Comparison of ENCODE assay signal across 19 cellular contexts in genomic region chr1:31691951-31692350, GRCh38. TPM values are rescaled to one million over a fixed set of nuclear protein-coding genes. Genes with fewer than 3 reads are reported as not detected.
DNase-seq lines count a peak whose midpoint lies in the region; ATAC-seq, FAIRE-seq and TF ChIP-seq lines count a peak whose summit lies in the region.
"Had no signal": no experiment of that assay in that cellular context is flagged by ENCODE, and none has a peak within 500 bp of the region (broad histone marks: within the 10 kb centered on the region; RNA-seq: fewer than 3 reads in every experiment).

No MANE protein-coding gene starts in this region.

- no peak for TF ChIP-seq EP300 in HepG2 (IDR thresholded peaks at IDR 0.05; ENCODE audit: low read depth in 2 of 2, low read length in 2 of 2)
- no peak for TF ChIP-seq EP300 in HepG2 (CRISPR knock-in tag; IDR thresholded peaks at IDR 0.05; ENCODE audit: borderline replicate concordance)

- H3K4me1 Mint-ChIP-seq in chondrocyte (ENCODE audit: low read depth) (peaks cover 59% of the 10 kb centered on the region), mesothelial cell of epicardium (peaks cover 14% of the 10 kb centered on the region)
- H3K4me1 Mint-ChIP-seq: CD8-positive, alpha-beta memory T cell had no signal

- DNase-seq in HepG2 (ENCODE audit: low spot score) (no peak), right lobe of liver (no peak), chondrocyte (ENCODE audit: low spot score) (no peak), mesothelial cell of epicardium (ENCODE audit: low spot score in 2 of 2, unreplicated experiment in 2 of 2) (no peak), GM12892 (ENCODE audit: insufficient read length) (no peak)
- no peak for DNase-seq in activated CD8-positive, alpha-beta memory T cell treated with anti-CD3 and anti-CD28 coated beads, Interleukin-2, amount 50 U/mL, for 4 hours
- DNase-seq: CD8-positive, alpha-beta memory T cell; DMS79 treated with DMSO at 0.1 percent for 48 hours; GM23248; NCI-H187; NCI-H226; NCI-H526; SIG-M5 had no signal

- no peak; the same call in 2 of the 3 replicates for ATAC-seq in HepG2
- no peak for ATAC-seq in right lobe of liver
- ATAC-seq in HG02571 (IDR thresholded peaks at IDR 0.05; ENCODE audit: unreplicated experiment) = no peak
- no peak for ATAC-seq in HG02759 (IDR thresholded peaks at IDR 0.05; ENCODE audit: unreplicated experiment)
- ATAC-seq: HCT116 had no signal

- no peak for FAIRE-seq in HepG2 (lab: Jason Lieb, UNC)
- FAIRE-seq in GM12892 (lab: Jason Lieb, UNC) = no peak
- FAIRE-seq: G401.6, GM18507 had no signal

- H3K27me3 Mint-ChIP-seq in chondrocyte (ENCODE audit: low read depth) = no peaks in the 10 kb centered on the region
- no peaks in the 10 kb centered on the region for H3K27me3 Mint-ChIP-seq in mesothelial cell of epicardium (ENCODE audit: low read depth)

- no peak overlapping the region for H3K9ac ChIP-seq in HepG2 (ENCODE audit: insufficient read depth, low read depth, low read length)
- H3K9ac ChIP-seq: BLaER1 treated with 17β-estradiol and CSF1 and Interleukin-3, amounts not matched to agents 10 nM and 100 nM; GM23248 had no signal

- peak overlapping the region; percentile 45 for H3K27ac Mint-ChIP-seq in chondrocyte (ENCODE audit: unreplicated experiment)
- H3K27ac Mint-ChIP-seq in mesothelial cell of epicardium = peak overlapping the region; percentile 47

- in situ Hi-C loops in HepG2 (cut with HindIII; ENCODE audit: extremely low pct_ligation_motif_present, low pct_unique_long_range_greater_than_20kb) = no loop called here

- peaks cover 25% of the 10 kb centered on the region for H3K36me3 Mint-ChIP-seq in chondrocyte (ENCODE audit: low read depth)
- H3K36me3 Mint-ChIP-seq in mesothelial cell of epicardium = peaks cover 14% of the 10 kb centered on the region
- H3K36me3 Mint-ChIP-seq: CD8-positive, alpha-beta memory T cell had no signal

- H3K79me2 ChIP-seq in HepG2 (ENCODE audit: insufficient read depth, low read length) = no peaks in the 10 kb centered on the region

- H3K27me3 ChIP-seq in HepG2 (ENCODE audit: control insufficient read depth in 1 of 2, insufficient read depth in 2 of 2, low read length in 2 of 2) (no peaks in the 10 kb centered on the region), right lobe of liver (no peaks in the 10 kb centered on the region)
- H3K27me3 ChIP-seq: BLaER1 treated with 17β-estradiol and CSF1 and Interleukin-3, amounts not matched to agents 10 nM and 100 nM had no signal

- H3K4me3 Mint-ChIP-seq in chondrocyte (ENCODE audit: unreplicated experiment) (no peak overlapping the region), mesothelial cell of epicardium (no peak overlapping the region)
- H3K4me3 Mint-ChIP-seq: CD8-positive, alpha-beta memory T cell had no signal

- H3K9me3 ChIP-seq in HepG2 (ENCODE audit: low read length) (no peaks in the 10 kb centered on the region), right lobe of liver (no peaks in the 10 kb centered on the region)
- H3K9me3 ChIP-seq: BLaER1 treated with 17β-estradiol and CSF1 and Interleukin-3, amounts not matched to agents 10 nM and 100 nM had no signal

- H3K9me3 Mint-ChIP-seq in chondrocyte (ENCODE audit: low read depth) (no peaks in the 10 kb centered on the region), mesothelial cell of epicardium (no peaks in the 10 kb centered on the region)
- H3K9me3 Mint-ChIP-seq: CD8-positive, alpha-beta memory T cell had no signal

- no peaks in the 10 kb centered on the region for H4K20me1 ChIP-seq in HepG2 (ENCODE audit: insufficient read depth, low read length)
- H4K20me1 ChIP-seq: BLaER1 treated with 17β-estradiol and CSF1 and Interleukin-3, amounts not matched to agents 10 nM and 100 nM had no signal

- POLR2A ChIA-PET in HepG2 (lab: Yijun Ruan, JAX) = interaction anchor here (2.6 kb wide), 1 partner anchor 13 kb away, joined by 9 read pairs; the partner anchor contains the start of gene COL16A1

- BruUV-seq in HepG2 (replicated peaks; lab: Mats Ljungman, UMichigan) = no TSS peak

- peak; percentile 23; the same call in 1 of the 2 replicates for TF ChIP-seq CTCF in HepG2 (CRISPR knock-in tag; IDR thresholded peaks at IDR 0.05)
- TF ChIP-seq CTCF in right lobe of liver (IDR thresholded peaks at IDR 0.05) = no peak
- TF ChIP-seq CTCF in chondrocyte (IDR thresholded peaks at IDR 0.05) = peak; percentile 30
- no peak for TF ChIP-seq CTCF in mesothelial cell of epicardium (IDR thresholded peaks at IDR 0.05; ENCODE audit: unreplicated experiment)

- WGBS in HepG2 (ENCODE audit: low lambda C conversion rate) = 92% methylated on average over 10 of the region's 11 CpGs
- no CpG with 5 or more reads among the region's 11 CpGs for WGBS in right lobe of liver (ENCODE audit: insufficient coverage, low coverage, low lambda C conversion rate, missing lambda C conversion rate)

- no peak overlapping the region for H3K4me2 ChIP-seq in HepG2 (ENCODE audit: low read depth, low read length)
- H3K4me2 ChIP-seq: BLaER1 treated with 17β-estradiol and CSF1 and Interleukin-3, amounts not matched to agents 10 nM and 100 nM had no signal

- H3K4me3 ChIP-seq in HepG2 (replicated peaks in 1 of 3; ENCODE audit: insufficient read depth in 1 of 3, low read depth in 2 of 3, low read length in 3 of 3) (no peak overlapping the region), right lobe of liver (no peak overlapping the region)
- H3K4me3 ChIP-seq: BLaER1 treated with 17β-estradiol and CSF1 and Interleukin-3, amounts not matched to agents 10 nM and 100 nM; GM23248 had no signal

- TF ChIP-seq POLR2A in HepG2 (IDR thresholded peaks at IDR 0.05; ENCODE audit: insufficient read depth in 1 of 2, low read depth in 2 of 2, low read length in 2 of 2) (no peak), right lobe of liver (IDR thresholded peaks at IDR 0.05) (no peak), GM12892 (IDR thresholded peaks at IDR 0.05; ENCODE audit: low read depth, low read length) (no peak)

- H3K27ac ChIP-seq in HepG2 (ENCODE audit: extremely low read length, insufficient read depth, low read length) (no peak overlapping the region), right lobe of liver (no peak overlapping the region)
- H3K27ac ChIP-seq: BLaER1 treated with 17β-estradiol and CSF1 and Interleukin-3, amounts not matched to agents 10 nM and 100 nM; GM23248 had no signal

- H3K4me1 ChIP-seq in HepG2 (ENCODE audit: insufficient read depth, low read length) = no peaks in the 10 kb centered on the region
- no peaks in the 10 kb centered on the region for H3K4me1 ChIP-seq in right lobe of liver

- H3K36me3 ChIP-seq in HepG2 (replicated peaks in 1 of 2; ENCODE audit: control insufficient read depth in 1 of 2, insufficient read depth in 2 of 2, low read length in 2 of 2) (no peaks in the 10 kb centered on the region; a peak in 1 of 5 replicates), right lobe of liver (no peaks in the 10 kb centered on the region)
- H3K36me3 ChIP-seq: BLaER1 treated with 17β-estradiol and CSF1 and Interleukin-3, amounts not matched to agents 10 nM and 100 nM had no signal

- intact Hi-C loops in HepG2 (cut with micrococcal nuclease; ENCODE audit: unreplicated experiment) (no loop called here), right lobe of liver (cut with DNase I) (no loop called here)

- TF ChIP-seq RAD21 in HepG2 (CRISPR knock-in tag; IDR thresholded peaks at IDR 0.05) = no peak

- H2AFZ ChIP-seq in HepG2 (ENCODE audit: low read length) = no peak overlapping the region
- H2AFZ ChIP-seq: GM23248 had no signal

- CTCF ChIA-PET in HepG2 (lab: Yijun Ruan, JAX; ENCODE audit: low intra/inter-chr PET ratio, low total read pairs) = no interaction called here

RNA-seq across cellular contexts. Expression of gene COL16A1, which starts 11.9 kb away (rescaled TPM):
- 2.0 and 12.2 TPM in 2 replicates for total RNA-seq in HepG2 (2016; rRNA removed; fragmentation: Illumina TruSeq; extraction: Trizol)
- 0.61 and 0.62 TPM in 2 replicates for total RNA-seq in HepG2 (2016; cell fraction: cytosol; rRNA removed; fragmentation: Illumina TruSeq; extraction: Trizol; ENCODE audit: low read depth)
- 2.0 and 13.0 TPM in 2 replicates for total RNA-seq in HepG2 (2016; cell fraction: insoluble cytoplasmic fraction; rRNA removed; fragmentation: Illumina TruSeq; extraction: Trizol)
- total RNA-seq in HepG2 (2016; cell fraction: membrane; rRNA removed; fragmentation: Illumina TruSeq; extraction: Trizol) = 0.76 and 1.1 TPM in 2 replicates
- 18.2 and 22.6 TPM in 2 replicates for total RNA-seq in HepG2 (2016; cell fraction: nucleus; rRNA removed; fragmentation: Illumina TruSeq; extraction: Trizol)
- polyA plus RNA-seq in HepG2 (2011; rRNA removed) = 4.3 and 5.1 TPM in 2 replicates
- polyA plus RNA-seq in HepG2 (2011; cell fraction: cytosol; rRNA removed) = 0.54 and 0.85 TPM in 2 replicates
- polyA plus RNA-seq in HepG2 (2011; cell fraction: nucleus; rRNA removed) = 61.1 and 62.0 TPM in 2 replicates
- 4.7 and 5.1 TPM in 2 replicates for polyA plus RNA-seq in HepG2 (2012)
- 0.29 and 0.41 TPM in 2 replicates for polyA plus RNA-seq in HepG2 (2016; cell fraction: cytosol; fragmentation: Illumina TruSeq; extraction: Trizol; ENCODE audit: low read depth)
- 1.5 and 2.3 TPM in 2 replicates for polyA plus RNA-seq in HepG2 (2016; cell fraction: insoluble cytoplasmic fraction; fragmentation: Illumina TruSeq; extraction: Trizol; ENCODE audit: low read depth)
- polyA plus RNA-seq in HepG2 (2016; cell fraction: membrane; fragmentation: Illumina TruSeq; extraction: Trizol; ENCODE audit: low read depth) = 0.43 and 0.78 TPM in 2 replicates
- 57.7 and 64.7 TPM in 2 replicates for polyA plus RNA-seq in HepG2 (2016; cell fraction: nucleus; fragmentation: Illumina TruSeq; extraction: Trizol; ENCODE audit: insufficient read depth, low read depth)
- 1.4 and 4.1 TPM in 2 replicates for polyA minus RNA-seq in HepG2 (2011; rRNA and poly(A)+ RNA removed; ENCODE audit: low replicate concordance)
- polyA minus RNA-seq in HepG2 (2011; cell fraction: cytosol; rRNA and poly(A)+ RNA removed) = 0.69 and 1.6 TPM in 2 replicates
- polyA minus RNA-seq in HepG2 (2011; cell fraction: nucleus; rRNA and poly(A)+ RNA removed) = 6.8 and 10.1 TPM in 2 replicates
- 1 to 10 TPM in 5 of 6 experiments, under 1 TPM in 1; 0.73 to 3.5 (median 1.9) TPM for total RNA-seq in right lobe of liver
- 230 to 272 TPM (median 262 TPM) in 3 replicates for total RNA-seq in chondrocyte
- total RNA-seq in mesothelial cell of epicardium = 365 to 389 TPM (median 380 TPM) in 3 replicates
- 0.36 TPM for polyA plus RNA-seq in GM12892 (2012; ENCODE audit: missing spikeins)
- polyA plus RNA-seq: CD8-positive, alpha-beta memory T cell had no signal

RNA-seq across cellular contexts. Expression of gene PEF1, which starts 47.3 kb away (rescaled TPM):
- total RNA-seq in HepG2 (2016; rRNA removed; fragmentation: Illumina TruSeq; extraction: Trizol) = 57.1 and 85.7 TPM in 2 replicates
- total RNA-seq in HepG2 (2016; cell fraction: cytosol; rRNA removed; fragmentation: Illumina TruSeq; extraction: Trizol; ENCODE audit: low read depth) = 16.0 and 19.1 TPM in 2 replicates
- 57.5 and 91.4 TPM in 2 replicates for total RNA-seq in HepG2 (2016; cell fraction: insoluble cytoplasmic fraction; rRNA removed; fragmentation: Illumina TruSeq; extraction: Trizol)
- total RNA-seq in HepG2 (2016; cell fraction: membrane; rRNA removed; fragmentation: Illumina TruSeq; extraction: Trizol) = 33.1 and 34.7 TPM in 2 replicates
- 28.3 and 31.4 TPM in 2 replicates for total RNA-seq in HepG2 (2016; cell fraction: nucleus; rRNA removed; fragmentation: Illumina TruSeq; extraction: Trizol)
- 57.8 and 69.0 TPM in 2 replicates for polyA plus RNA-seq in HepG2 (2011; rRNA removed)
- polyA plus RNA-seq in HepG2 (2011; cell fraction: cytosol; rRNA removed) = 59.1 and 66.1 TPM in 2 replicates
- 28.9 TPM in 2 replicates for polyA plus RNA-seq in HepG2 (2011; cell fraction: nucleus; rRNA removed)
- 26.2 and 40.7 TPM in 2 replicates for polyA plus RNA-seq in HepG2 (2012)
- polyA plus RNA-seq in HepG2 (2016; cell fraction: cytosol; fragmentation: Illumina TruSeq; extraction: Trizol; ENCODE audit: low read depth) = 17.0 and 18.2 TPM in 2 replicates
- polyA plus RNA-seq in HepG2 (2016; cell fraction: insoluble cytoplasmic fraction; fragmentation: Illumina TruSeq; extraction: Trizol; ENCODE audit: low read depth) = 103 and 109 TPM in 2 replicates
- 29.6 and 30.9 TPM in 2 replicates for polyA plus RNA-seq in HepG2 (2016; cell fraction: membrane; fragmentation: Illumina TruSeq; extraction: Trizol; ENCODE audit: low read depth)
- 43.9 and 48.1 TPM in 2 replicates for polyA plus RNA-seq in HepG2 (2016; cell fraction: nucleus; fragmentation: Illumina TruSeq; extraction: Trizol; ENCODE audit: insufficient read depth, low read depth)
- polyA minus RNA-seq in HepG2 (2011; rRNA and poly(A)+ RNA removed; ENCODE audit: low replicate concordance) = 137 and 154 TPM in 2 replicates
- 28.9 and 36.0 TPM in 2 replicates for polyA minus RNA-seq in HepG2 (2011; cell fraction: cytosol; rRNA and poly(A)+ RNA removed)
- 14.2 and 17.9 TPM in 2 replicates for polyA minus RNA-seq in HepG2 (2011; cell fraction: nucleus; rRNA and poly(A)+ RNA removed)
- total RNA-seq in right lobe of liver = 10 to 100 TPM; 23.9 to 47.5 (median 32.5) TPM
- 48.6 to 53.0 TPM (median 52.0 TPM) in 3 replicates for total RNA-seq in chondrocyte
- total RNA-seq in mesothelial cell of epicardium = 42.6 to 43.8 TPM (median 43.8 TPM) in 3 replicates
- polyA plus RNA-seq in GM12892 (2012; ENCODE audit: missing spikeins) = 47.0 TPM

Comparison
In these comparisons a context has a peak if more than half of its experiments do, and no peak if none do; other contexts are left out.
1. CTCF ChIP-seq: peak in HepG2 (single experiment) and chondrocyte (single experiment); none in right lobe of liver (0 of 4) and mesothelial cell of epicardium (single experiment).